Comparison of ENCODE assay signal across 16 cellular contexts in the genomic region with DNA sequence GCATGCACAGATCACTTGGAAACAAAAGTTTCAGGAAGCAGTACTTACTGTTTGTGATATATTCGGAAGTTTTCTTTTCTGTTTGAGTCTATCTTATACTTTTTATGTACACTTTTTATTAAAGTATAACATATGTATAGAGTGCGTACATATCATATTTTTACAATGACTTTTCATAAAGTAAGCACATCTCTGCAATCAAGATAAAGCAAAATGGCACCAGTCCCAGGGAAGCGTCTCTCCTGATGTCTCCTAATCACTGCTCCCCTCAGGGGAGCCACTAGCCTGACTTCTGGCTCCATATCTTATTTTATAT. TPM values are rescaled to one million over a fixed set of nuclear protein-coding genes. Genes with fewer than 3 reads are reported as not detected.
DNase-seq lines count a peak whose midpoint lies in the region; ATAC-seq and TF ChIP-seq lines count a peak whose summit lies in the region.
"Had no signal": no experiment of that assay in that cellular context is flagged by ENCODE, and none has a peak within 500 bp of the region (broad histone marks: within the 10 kb centered on the region; RNA-seq: fewer than 3 reads in every experiment).

No MANE protein-coding gene starts in this region.

- intact Hi-C loops in PC-3 (cut with micrococcal nuclease): no loop called here

- no peaks in the 10 kb centered on the region for H3K36me3 ChIP-seq in PC-3 (ENCODE audit: low read depth, low read length)
- H3K36me3 ChIP-seq in adipocyte (ENCODE audit: control insufficient read depth, insufficient read depth, low read length, severe bottlenecking): no peaks in the 10 kb centered on the region
- no peaks in the 10 kb centered on the region for H3K36me3 ChIP-seq in liver (ENCODE audit: control insufficient read depth in 4 of 4, insufficient read depth in 3 of 4, low read depth in 1 of 4, low read length in 3 of 4)
- H3K36me3 ChIP-seq: SJCRH30 had no signal

- H3K9me2 ChIP-seq in PC-3 (replicated peaks; ENCODE audit: low read length): no peaks in the 10 kb centered on the region

- peaks cover 5% of the 10 kb centered on the region for H3K36me3 Mint-ChIP-seq in stimulated activated effector memory CD8-positive, alpha-beta T cell treated with anti-CD3 and anti-CD28 coated beads, Interleukin-12 subunit alpha, Interleukin-12 subunit beta, amount 100 ng/mL, for 72 hours

- no peaks in the 10 kb centered on the region for H3F3A ChIP-seq in PC-3 (ENCODE audit: low read length, unreplicated experiment)

- CTCF ChIA-PET in PC-3 (lab: Charles Lee): interaction anchor here (1.5 kb wide), 1 partner anchor 27 kb away, joined by 23 read pairs; a partner anchor contains a TSS

- peak; percentile 9; the same call in 1 of the 2 replicates for ATAC-seq in PC-3
- ATAC-seq in stimulated activated effector memory CD8-positive, alpha-beta T cell treated with anti-CD3 and anti-CD28 coated beads, Interleukin-12 subunit alpha, Interleukin-12 subunit beta, amount 100 ng/mL, for 72 hours: no peak

- H3K27me3 ChIP-seq in PC-3 (ENCODE audit: low read length) (no peaks in the 10 kb centered on the region), adipocyte (replicated peaks; ENCODE audit: control insufficient read depth, insufficient read depth, low read length) (no peaks in the 10 kb centered on the region), liver (ENCODE audit: control insufficient read depth in 4 of 4, insufficient read depth in 4 of 4, low read length in 3 of 4) (no peaks in the 10 kb centered on the region)
- H3K27me3 ChIP-seq: SJCRH30 had no signal

- H3K9ac ChIP-seq in PC-3 (ENCODE audit: low read length) (peak overlapping the region; percentile 33), adipocyte (ENCODE audit: low read length) (no peak overlapping the region), liver (ENCODE audit: low read depth in 1 of 2, low read length in 2 of 2) (no peak overlapping the region)
- H3K9ac ChIP-seq: GM23248 had no signal

- BruUV-seq in PC-3 (replicated peaks; lab: Mats Ljungman, UMichigan): no TSS peak

- peak overlapping the region; percentile 68 for H3K4me2 ChIP-seq in PC-3 (ENCODE audit: low read length)

- peak overlapping the region; percentile 63 for H3K27ac Mint-ChIP-seq in stimulated activated effector memory CD8-positive, alpha-beta T cell treated with anti-CD3 and anti-CD28 coated beads, Interleukin-12 subunit alpha, Interleukin-12 subunit beta, amount 100 ng/mL, for 72 hours

- TF ChIP-seq RAD21 in liver (IDR thresholded peaks at IDR 0.05): no peak

- H3K4me3 ChIP-seq in PC-3 (ENCODE audit: low read length) (peak overlapping the region; percentile 25; the same call in 1 of the 2 replicates), adipocyte (ENCODE audit: low read length) (peak overlapping the region; percentile 34), liver (ENCODE audit: low read depth in 1 of 3, low read length in 3 of 3) (no peak overlapping the region)
- H3K4me3 ChIP-seq: GM23248, HAP-1, SJCRH30 had no signal

- H3K27ac ChIP-seq in PC-3 (ENCODE audit: low read length) (peak overlapping the region; percentile 93), liver (ENCODE audit: low read depth in 1 of 2, low read length in 2 of 2) (peak overlapping the region; percentile 79 to 80)
- H3K27ac ChIP-seq: GM23248, SJCRH30 had no signal

- H3K4me3 Mint-ChIP-seq in stimulated activated effector memory CD8-positive, alpha-beta T cell treated with anti-CD3 and anti-CD28 coated beads, Interleukin-12 subunit alpha, Interleukin-12 subunit beta, amount 100 ng/mL, for 72 hours: no peak overlapping the region
- H3K4me3 Mint-ChIP-seq: CD8-positive, alpha-beta memory T cell had no signal

- POLR2A ChIA-PET in PC-3 (lab: Charles Lee; ENCODE audit: unreplicated experiment): interaction anchor here (1.2 kb wide), 1 partner anchor 27 kb away, joined by 13 read pairs; a partner anchor contains a TSS

- peak; percentile 19 for DNase-seq in PC-3
- no peak for DNase-seq in adipocyte (ENCODE audit: low read depth)
- DNase-seq in stimulated activated effector memory CD8-positive, alpha-beta T cell treated with anti-CD3 and anti-CD28 coated beads, Interleukin-12 subunit alpha, Interleukin-12 subunit beta, amount 100 ng/mL, for 72 hours (ENCODE audit: low spot score in 2 of 2): no peak
- no peak for DNase-seq in inferior parietal cortex (ENCODE audit: extremely low spot score)
- no peak for DNase-seq in iPS-NIHi7 (ENCODE audit: extremely low spot score)
- no peak for DNase-seq in stimulated activated CD4-positive, alpha-beta T cell treated with anti-CD3 and anti-CD28 coated beads, Interleukin-1b, Interleukin-23, amount 100 ng/mL, for 48 hours
- no peak for DNase-seq in T-helper 2 cell
- DNase-seq: ACHN; C1 segment of cervical spinal cord; CD8-positive, alpha-beta memory T cell; NCI-H1105 treated with DMSO at 0.1 percent for 48 hours; NCI-H1694 treated with DMSO at 0.1 percent for 48 hours; SJCRH30 had no signal

- no peaks in the 10 kb centered on the region for H3K9me3 Mint-ChIP-seq in stimulated activated effector memory CD8-positive, alpha-beta T cell treated with anti-CD3 and anti-CD28 coated beads, Interleukin-12 subunit alpha, Interleukin-12 subunit beta, amount 100 ng/mL, for 72 hours
- H3K9me3 Mint-ChIP-seq: CD8-positive, alpha-beta memory T cell had no signal

- no peak overlapping the region for H2AFZ ChIP-seq in PC-3 (ENCODE audit: low read length)
- H2AFZ ChIP-seq: GM23248 had no signal

- TF ChIP-seq CTCF in PC-3 (conservative IDR thresholded peaks at IDR 0.05; ENCODE audit: low read depth, low read length) (no peak), liver (IDR thresholded peaks at IDR 0.05; ENCODE audit: low read depth, low read length, missing input control) (no peak)

- peaks cover 68% of the 10 kb centered on the region for H3K4me1 Mint-ChIP-seq in stimulated activated effector memory CD8-positive, alpha-beta T cell treated with anti-CD3 and anti-CD28 coated beads, Interleukin-12 subunit alpha, Interleukin-12 subunit beta, amount 100 ng/mL, for 72 hours

- H3K79me2 ChIP-seq in PC-3 (ENCODE audit: low read length): peaks cover 86% of the 10 kb centered on the region

- no peaks in the 10 kb centered on the region for H4K20me1 ChIP-seq in PC-3 (ENCODE audit: low read length)

- no peaks in the 10 kb centered on the region for H3K9me3 ChIP-seq in PC-3 (ENCODE audit: low read length)
- no peaks in the 10 kb centered on the region for H3K9me3 ChIP-seq in adipocyte (ENCODE audit: control insufficient read depth, low read length)
- no peaks in the 10 kb centered on the region for H3K9me3 ChIP-seq in liver (ENCODE audit: control insufficient read depth in 4 of 4, low read length in 3 of 4)
- H3K9me3 ChIP-seq: HAP-1, SJCRH30 had no signal

- H3K4me1 ChIP-seq in PC-3 (ENCODE audit: insufficient read depth, low read length) (peaks cover 56% of the 10 kb centered on the region), adipocyte (ENCODE audit: control insufficient read depth, insufficient read depth, low read length) (peaks cover 24% of the 10 kb centered on the region), liver (ENCODE audit: control insufficient read depth in 4 of 4, insufficient read depth in 4 of 4, low read length in 3 of 4) (peaks cover 14 to 65% (median 48%) of the 10 kb centered on the region in 4 donors)
- H3K4me1 ChIP-seq: HAP-1 had no signal

- WGBS in liver: 44% methylated on average over 3 of the region's 3 CpGs

TF ChIP-seq in liver, 16 proteins besides CTCF, POLR2A, EP300 and RAD21:
- TF ChIP-seq FOXA2 (IDR thresholded peaks at IDR 0.05): no peak
- peak; percentile 11 for TF ChIP-seq YY1 (IDR thresholded peaks at IDR 0.05)

RNA-seq across cellular contexts. Expression of a gene that starts 26.3 kb away (rescaled TPM):
- 13.2 and 17.1 TPM in 2 replicates for total RNA-seq in PC-3 (2014; rRNA removed)
- total RNA-seq in liver: 10 to 100 TPM; 17.6 to 31.6 TPM
- polyA plus RNA-seq in liver: 10 to 100 TPM in 1 of 2 donors, 1 to 10 TPM in 1; 9.6 to 11.2 TPM

RNA-seq across cellular contexts. Expression of a gene that starts 33.4 kb away (rescaled TPM):
- total RNA-seq in PC-3 (2014; rRNA removed) (254 and 286 TPM in 2 replicates), liver (100 to 1,000 TPM in 1 of 2 donors, 10 to 100 TPM in 1; 19.3 to 161 TPM)
- polyA plus RNA-seq in liver: 10 to 100 TPM; 14.1 to 28.3 TPM

RNA-seq across cellular contexts. Expression of a gene that starts 40.2 kb away (rescaled TPM):
- total RNA-seq in PC-3 (2014; rRNA removed) (108 and 153 TPM in 2 replicates), liver (10 to 100 TPM; 53.8 to 75.7 TPM)
- 100 to 1,000 TPM in 1 of 2 donors, 10 to 100 TPM in 1; 83.1 to 101 TPM for polyA plus RNA-seq in liver

Comparison
In these comparisons a context has a peak if more than half of its experiments do, and no peak if none do; other contexts are left out.
1. H3K4me3 ChIP-seq: peak in PC-3 (single experiment) and adipocyte (single experiment); none in liver (0 of 3).